1 cellular context compared by ENCODE assay signal in the genomic region with DNA sequence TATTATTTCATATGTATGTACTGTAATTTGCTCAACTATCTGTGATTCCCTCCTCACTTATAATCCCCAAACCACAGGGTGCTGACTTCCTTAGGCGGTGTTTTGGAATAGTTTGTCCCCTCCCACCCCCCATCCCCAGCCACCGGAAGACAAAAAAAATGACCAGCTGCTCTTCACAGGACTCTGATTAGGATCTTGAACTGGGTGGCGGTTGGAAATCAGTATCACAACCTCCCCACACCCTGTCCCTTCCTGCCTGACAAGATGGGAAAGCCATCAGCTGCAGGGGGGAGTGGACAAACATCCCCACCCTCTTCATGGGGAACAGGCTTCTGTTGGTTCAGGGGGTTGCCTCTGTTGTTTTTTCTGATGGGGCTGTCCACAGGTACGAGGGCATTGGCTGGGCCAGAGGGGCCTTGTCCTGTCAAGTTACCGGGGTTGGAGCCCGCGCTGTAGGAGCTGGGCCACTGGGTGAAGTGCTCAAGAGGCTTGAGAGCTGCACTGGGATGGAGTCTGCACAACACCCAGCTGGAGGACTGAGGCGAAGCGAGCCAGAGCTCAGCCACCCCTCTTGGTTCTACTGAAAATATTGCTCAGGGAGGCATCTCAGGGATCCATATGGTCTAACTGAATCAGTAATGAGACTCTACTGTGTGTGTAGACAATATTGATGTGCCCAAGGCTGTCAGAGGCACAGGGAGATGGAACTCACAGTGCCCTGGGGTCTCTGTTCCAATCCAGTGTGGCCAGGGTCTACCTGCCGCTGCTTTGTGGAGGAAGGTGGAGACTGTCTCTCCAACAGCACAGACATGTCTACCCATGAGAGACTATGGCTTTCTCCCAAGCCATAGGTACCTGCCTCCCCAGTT.
A peak's percentile ranks its signal among the peaks of the same experiment; 100 is the strongest.
TF ChIP-seq lines count a peak whose summit lies in the region.

No MANE protein-coding gene starts in this region.

TF ChIP-seq in K562, 482 proteins besides CTCF, POLR2A, EP300 and RAD21 (continued from another document and continues in another):
- no peak for TF ChIP-seq CUX1 (CRISPR knock-in tag; IDR thresholded peaks at IDR 0.05)
- TF ChIP-seq ZEB2 (IDR thresholded peaks at IDR 0.05), result peak; percentile 85
- peak; percentile 82 for TF ChIP-seq ZNF311 (CRISPR knock-in tag; IDR thresholded peaks at IDR 0.05)
- TF ChIP-seq HES1 (IDR thresholded peaks at IDR 0.05; ENCODE audit: low read depth), result peak; percentile 48; the same call in 1 of the 2 replicates
- TF ChIP-seq CBX5 (IDR thresholded peaks at IDR 0.05; ENCODE audit: borderline replicate concordance, low read depth), result peak; percentile 45; the same call in 1 of the 2 replicates
- TF ChIP-seq, protein P1, sequence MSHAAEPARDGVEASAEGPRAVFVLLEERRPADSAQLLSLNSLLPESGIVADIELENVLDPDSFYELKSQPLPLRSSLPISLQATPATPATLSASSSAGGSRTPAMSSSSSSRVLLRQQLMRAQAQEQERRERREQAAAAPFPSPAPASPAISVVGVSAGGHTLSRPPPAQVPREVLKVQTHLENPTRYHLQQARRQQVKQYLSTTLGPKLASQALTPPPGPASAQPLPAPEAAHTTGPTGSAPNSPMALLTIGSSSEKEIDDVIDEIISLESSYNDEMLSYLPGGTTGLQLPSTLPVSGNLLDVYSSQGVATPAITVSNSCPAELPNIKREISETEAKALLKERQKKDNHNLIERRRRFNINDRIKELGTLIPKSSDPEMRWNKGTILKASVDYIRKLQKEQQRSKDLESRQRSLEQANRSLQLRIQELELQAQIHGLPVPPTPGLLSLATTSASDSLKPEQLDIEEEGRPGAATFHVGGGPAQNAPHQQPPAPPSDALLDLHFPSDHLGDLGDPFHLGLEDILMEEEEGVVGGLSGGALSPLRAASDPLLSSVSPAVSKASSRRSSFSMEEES (CRISPR knock-in tag; IDR thresholded peaks at IDR 0.05), result no peak
- TF ChIP-seq, protein P2, sequence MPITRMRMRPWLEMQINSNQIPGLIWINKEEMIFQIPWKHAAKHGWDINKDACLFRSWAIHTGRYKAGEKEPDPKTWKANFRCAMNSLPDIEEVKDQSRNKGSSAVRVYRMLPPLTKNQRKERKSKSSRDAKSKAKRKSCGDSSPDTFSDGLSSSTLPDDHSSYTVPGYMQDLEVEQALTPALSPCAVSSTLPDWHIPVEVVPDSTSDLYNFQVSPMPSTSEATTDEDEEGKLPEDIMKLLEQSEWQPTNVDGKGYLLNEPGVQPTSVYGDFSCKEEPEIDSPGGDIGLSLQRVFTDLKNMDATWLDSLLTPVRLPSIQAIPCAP (CRISPR knock-in tag; IDR thresholded peaks at IDR 0.05; ENCODE audit: borderline replicate concordance), result no peak
- peak; percentile 66 for TF ChIP-seq CHD4 (IDR thresholded peaks at IDR 0.05; ENCODE audit: insufficient read depth, insufficient replicate concordance, low read depth, low read length, poor library complexity, severe bottlenecking)
- peak; percentile 66; the same call in 1 of the 2 replicates for TF ChIP-seq ARID3B (CRISPR knock-in tag; IDR thresholded peaks at IDR 0.05; ENCODE audit: borderline replicate concordance)
- TF ChIP-seq, protein P3, sequence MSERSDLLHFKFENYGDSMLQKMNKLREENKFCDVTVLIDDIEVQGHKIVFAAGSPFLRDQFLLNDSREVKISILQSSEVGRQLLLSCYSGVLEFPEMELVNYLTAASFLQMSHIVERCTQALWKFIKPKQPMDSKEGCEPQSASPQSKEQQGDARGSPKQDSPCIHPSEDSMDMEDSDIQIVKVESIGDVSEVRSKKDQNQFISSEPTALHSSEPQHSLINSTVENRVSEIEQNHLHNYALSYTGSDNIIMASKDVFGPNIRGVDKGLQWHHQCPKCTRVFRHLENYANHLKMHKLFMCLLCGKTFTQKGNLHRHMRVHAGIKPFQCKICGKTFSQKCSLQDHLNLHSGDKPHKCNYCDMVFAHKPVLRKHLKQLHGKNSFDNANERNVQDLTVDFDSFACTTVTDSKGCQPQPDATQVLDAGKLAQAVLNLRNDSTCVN (CRISPR knock-in tag; IDR thresholded peaks at IDR 0.05), result no peak
- TF ChIP-seq TRIM24 (IDR thresholded peaks at IDR 0.05), result peak; percentile 80 to 91
- TF ChIP-seq ZFP36 (IDR thresholded peaks at IDR 0.05; ENCODE audit: low read depth, low read length, partially characterized antibody), result no peak
- TF ChIP-seq, protein P4, sequence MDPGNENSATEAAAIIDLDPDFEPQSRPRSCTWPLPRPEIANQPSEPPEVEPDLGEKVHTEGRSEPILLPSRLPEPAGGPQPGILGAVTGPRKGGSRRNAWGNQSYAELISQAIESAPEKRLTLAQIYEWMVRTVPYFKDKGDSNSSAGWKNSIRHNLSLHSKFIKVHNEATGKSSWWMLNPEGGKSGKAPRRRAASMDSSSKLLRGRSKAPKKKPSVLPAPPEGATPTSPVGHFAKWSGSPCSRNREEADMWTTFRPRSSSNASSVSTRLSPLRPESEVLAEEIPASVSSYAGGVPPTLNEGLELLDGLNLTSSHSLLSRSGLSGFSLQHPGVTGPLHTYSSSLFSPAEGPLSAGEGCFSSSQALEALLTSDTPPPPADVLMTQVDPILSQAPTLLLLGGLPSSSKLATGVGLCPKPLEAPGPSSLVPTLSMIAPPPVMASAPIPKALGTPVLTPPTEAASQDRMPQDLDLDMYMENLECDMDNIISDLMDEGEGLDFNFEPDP (CRISPR knock-in tag; IDR thresholded peaks at IDR 0.05), result no peak
- TF ChIP-seq ZNF75A (CRISPR knock-in tag; IDR thresholded peaks at IDR 0.05), result peak; percentile 70; the same call in 1 of the 2 replicates
- no peak for TF ChIP-seq HDGF (IDR thresholded peaks at IDR 0.05)
- TF ChIP-seq SIN3B (IDR thresholded peaks at IDR 0.05; ENCODE audit: low read depth), result no peak
- TF ChIP-seq, protein P5, sequence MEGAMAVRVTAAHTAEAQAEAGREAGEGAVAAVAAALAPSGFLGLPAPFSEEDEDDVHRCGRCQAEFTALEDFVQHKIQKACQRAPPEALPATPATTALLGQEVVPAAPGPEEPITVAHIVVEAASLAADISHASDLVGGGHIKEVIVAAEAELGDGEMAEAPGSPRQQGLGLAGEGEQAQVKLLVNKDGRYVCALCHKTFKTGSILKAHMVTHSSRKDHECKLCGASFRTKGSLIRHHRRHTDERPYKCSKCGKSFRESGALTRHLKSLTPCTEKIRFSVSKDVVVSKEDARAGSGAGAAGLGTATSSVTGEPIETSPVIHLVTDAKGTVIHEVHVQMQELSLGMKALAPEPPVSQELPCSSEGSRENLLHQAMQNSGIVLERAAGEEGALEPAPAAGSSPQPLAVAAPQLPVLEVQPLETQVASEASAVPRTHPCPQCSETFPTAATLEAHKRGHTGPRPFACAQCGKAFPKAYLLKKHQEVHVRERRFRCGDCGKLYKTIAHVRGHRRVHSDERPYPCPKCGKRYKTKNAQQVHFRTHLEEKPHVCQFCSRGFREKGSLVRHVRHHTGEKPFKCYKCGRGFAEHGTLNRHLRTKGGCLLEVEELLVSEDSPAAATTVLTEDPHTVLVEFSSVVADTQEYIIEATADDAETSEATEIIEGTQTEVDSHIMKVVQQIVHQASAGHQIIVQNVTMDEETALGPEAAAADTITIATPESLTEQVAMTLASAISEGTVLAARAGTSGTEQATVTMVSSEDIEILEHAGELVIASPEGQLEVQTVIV (CRISPR knock-in tag; IDR thresholded peaks at IDR 0.05; ENCODE audit: borderline replicate concordance), result 0 out of 2 replicates have a peak, but pooled peaks have one; percentile 50
- TF ChIP-seq, protein P6, sequence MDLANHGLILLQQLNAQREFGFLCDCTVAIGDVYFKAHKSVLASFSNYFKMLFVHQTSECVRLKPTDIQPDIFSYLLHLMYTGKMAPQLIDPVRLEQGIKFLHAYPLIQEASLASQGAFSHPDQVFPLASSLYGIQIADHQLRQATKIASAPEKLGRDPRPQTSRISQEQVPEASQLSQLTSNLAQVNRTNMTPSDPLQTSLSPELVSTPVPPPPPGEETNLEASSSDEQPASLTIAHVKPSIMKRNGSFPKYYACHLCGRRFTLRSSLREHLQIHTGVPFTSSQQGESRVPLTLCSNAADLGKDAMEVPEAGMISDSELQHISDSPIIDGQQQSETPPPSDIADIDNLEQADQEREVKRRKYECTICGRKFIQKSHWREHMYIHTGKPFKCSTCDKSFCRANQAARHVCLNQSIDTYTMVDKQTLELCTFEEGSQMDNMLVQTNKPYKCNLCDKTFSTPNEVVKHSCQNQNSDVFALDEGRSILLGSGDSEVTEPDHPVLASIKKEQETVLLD (IDR thresholded peaks at IDR 0.05), result peak; percentile 83; the same call in 1 of the 2 replicates
- no peak for TF ChIP-seq GTF2A2 (tag; IDR thresholded peaks at IDR 0.05)
- 0 out of 2 replicates have a peak, but pooled peaks have one; percentile 86 for TF ChIP-seq ZNF165 (CRISPR knock-in tag; IDR thresholded peaks at IDR 0.05; ENCODE audit: borderline replicate concordance)
- TF ChIP-seq, protein P7, sequence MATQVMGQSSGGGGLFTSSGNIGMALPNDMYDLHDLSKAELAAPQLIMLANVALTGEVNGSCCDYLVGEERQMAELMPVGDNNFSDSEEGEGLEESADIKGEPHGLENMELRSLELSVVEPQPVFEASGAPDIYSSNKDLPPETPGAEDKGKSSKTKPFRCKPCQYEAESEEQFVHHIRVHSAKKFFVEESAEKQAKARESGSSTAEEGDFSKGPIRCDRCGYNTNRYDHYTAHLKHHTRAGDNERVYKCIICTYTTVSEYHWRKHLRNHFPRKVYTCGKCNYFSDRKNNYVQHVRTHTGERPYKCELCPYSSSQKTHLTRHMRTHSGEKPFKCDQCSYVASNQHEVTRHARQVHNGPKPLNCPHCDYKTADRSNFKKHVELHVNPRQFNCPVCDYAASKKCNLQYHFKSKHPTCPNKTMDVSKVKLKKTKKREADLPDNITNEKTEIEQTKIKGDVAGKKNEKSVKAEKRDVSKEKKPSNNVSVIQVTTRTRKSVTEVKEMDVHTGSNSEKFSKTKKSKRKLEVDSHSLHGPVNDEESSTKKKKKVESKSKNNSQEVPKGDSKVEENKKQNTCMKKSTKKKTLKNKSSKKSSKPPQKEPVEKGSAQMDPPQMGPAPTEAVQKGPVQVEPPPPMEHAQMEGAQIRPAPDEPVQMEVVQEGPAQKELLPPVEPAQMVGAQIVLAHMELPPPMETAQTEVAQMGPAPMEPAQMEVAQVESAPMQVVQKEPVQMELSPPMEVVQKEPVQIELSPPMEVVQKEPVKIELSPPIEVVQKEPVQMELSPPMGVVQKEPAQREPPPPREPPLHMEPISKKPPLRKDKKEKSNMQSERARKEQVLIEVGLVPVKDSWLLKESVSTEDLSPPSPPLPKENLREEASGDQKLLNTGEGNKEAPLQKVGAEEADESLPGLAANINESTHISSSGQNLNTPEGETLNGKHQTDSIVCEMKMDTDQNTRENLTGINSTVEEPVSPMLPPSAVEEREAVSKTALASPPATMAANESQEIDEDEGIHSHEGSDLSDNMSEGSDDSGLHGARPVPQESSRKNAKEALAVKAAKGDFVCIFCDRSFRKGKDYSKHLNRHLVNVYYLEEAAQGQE (CRISPR knock-in tag; IDR thresholded peaks at IDR 0.05; ENCODE audit: low read depth), result peak; percentile 72
- 0 out of 2 replicates have a peak, but pooled peaks have one; percentile 12 for TF ChIP-seq ATF4 (CRISPR knock-in tag; IDR thresholded peaks at IDR 0.05)
- no peak for TF ChIP-seq TAF7 (tag; IDR thresholded peaks at IDR 0.05)
